In genomic region chr13:56457535-56458200, GRCh38 we compare ENCODE assay signal across 1 cellular context.
TF ChIP-seq lines count a peak whose summit lies in the region.

No MANE protein-coding gene starts in this region.

TF ChIP-seq in HEK293, 187 proteins besides CTCF, POLR2A, EP300 and RAD21 (continued from another document):
- TF ChIP-seq, protein P1, sequence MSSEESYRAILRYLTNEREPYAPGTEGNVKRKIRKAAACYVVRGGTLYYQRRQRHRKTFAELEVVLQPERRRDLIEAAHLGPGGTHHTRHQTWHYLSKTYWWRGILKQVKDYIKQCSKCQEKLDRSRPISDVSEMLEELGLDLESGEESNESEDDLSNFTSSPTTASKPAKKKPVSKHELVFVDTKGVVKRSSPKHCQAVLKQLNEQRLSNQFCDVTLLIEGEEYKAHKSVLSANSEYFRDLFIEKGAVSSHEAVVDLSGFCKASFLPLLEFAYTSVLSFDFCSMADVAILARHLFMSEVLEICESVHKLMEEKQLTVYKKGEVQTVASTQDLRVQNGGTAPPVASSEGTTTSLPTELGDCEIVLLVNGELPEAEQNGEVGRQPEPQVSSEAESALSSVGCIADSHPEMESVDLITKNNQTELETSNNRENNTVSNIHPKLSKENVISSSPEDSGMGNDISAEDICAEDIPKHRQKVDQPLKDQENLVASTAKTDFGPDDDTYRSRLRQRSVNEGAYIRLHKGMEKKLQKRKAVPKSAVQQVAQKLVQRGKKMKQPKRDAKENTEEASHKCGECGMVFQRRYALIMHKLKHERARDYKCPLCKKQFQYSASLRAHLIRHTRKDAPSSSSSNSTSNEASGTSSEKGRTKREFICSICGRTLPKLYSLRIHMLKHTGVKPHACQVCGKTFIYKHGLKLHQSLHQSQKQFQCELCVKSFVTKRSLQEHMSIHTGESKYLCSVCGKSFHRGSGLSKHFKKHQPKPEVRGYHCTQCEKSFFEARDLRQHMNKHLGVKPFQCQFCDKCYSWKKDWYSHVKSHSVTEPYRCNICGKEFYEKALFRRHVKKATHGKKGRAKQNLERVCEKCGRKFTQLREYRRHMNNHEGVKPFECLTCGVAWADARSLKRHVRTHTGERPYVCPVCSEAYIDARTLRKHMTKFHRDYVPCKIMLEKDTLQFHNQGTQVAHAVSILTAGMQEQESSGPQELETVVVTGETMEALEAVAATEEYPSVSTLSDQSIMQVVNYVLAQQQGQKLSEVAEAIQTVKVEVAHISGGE (tag by site-specific recombination; conservative IDR thresholded peaks at IDR 0.05; ENCODE audit: low read depth) = peak; percentile 46; the same call in 1 of the 2 replicates
- TF ChIP-seq ZNF555 (tag by site-specific recombination; conservative IDR thresholded peaks at IDR 0.05) (peak; percentile 33), ZNF202 (tag by site-specific recombination; IDR thresholded peaks at IDR 0.05; ENCODE audit: borderline replicate concordance) (peak; percentile 72), ZNF433 (tag by site-specific recombination; IDR thresholded peaks at IDR 0.05; ENCODE audit: low read depth) (0 out of 2 replicates have a peak, but pooled peaks have one; percentile 31), ZNF654 (tag by site-specific recombination; IDR thresholded peaks at IDR 0.05; ENCODE audit: low read depth) (0 out of 2 replicates have a peak, but pooled peaks have one; percentile 5)
- TF ChIP-seq, protein P2, sequence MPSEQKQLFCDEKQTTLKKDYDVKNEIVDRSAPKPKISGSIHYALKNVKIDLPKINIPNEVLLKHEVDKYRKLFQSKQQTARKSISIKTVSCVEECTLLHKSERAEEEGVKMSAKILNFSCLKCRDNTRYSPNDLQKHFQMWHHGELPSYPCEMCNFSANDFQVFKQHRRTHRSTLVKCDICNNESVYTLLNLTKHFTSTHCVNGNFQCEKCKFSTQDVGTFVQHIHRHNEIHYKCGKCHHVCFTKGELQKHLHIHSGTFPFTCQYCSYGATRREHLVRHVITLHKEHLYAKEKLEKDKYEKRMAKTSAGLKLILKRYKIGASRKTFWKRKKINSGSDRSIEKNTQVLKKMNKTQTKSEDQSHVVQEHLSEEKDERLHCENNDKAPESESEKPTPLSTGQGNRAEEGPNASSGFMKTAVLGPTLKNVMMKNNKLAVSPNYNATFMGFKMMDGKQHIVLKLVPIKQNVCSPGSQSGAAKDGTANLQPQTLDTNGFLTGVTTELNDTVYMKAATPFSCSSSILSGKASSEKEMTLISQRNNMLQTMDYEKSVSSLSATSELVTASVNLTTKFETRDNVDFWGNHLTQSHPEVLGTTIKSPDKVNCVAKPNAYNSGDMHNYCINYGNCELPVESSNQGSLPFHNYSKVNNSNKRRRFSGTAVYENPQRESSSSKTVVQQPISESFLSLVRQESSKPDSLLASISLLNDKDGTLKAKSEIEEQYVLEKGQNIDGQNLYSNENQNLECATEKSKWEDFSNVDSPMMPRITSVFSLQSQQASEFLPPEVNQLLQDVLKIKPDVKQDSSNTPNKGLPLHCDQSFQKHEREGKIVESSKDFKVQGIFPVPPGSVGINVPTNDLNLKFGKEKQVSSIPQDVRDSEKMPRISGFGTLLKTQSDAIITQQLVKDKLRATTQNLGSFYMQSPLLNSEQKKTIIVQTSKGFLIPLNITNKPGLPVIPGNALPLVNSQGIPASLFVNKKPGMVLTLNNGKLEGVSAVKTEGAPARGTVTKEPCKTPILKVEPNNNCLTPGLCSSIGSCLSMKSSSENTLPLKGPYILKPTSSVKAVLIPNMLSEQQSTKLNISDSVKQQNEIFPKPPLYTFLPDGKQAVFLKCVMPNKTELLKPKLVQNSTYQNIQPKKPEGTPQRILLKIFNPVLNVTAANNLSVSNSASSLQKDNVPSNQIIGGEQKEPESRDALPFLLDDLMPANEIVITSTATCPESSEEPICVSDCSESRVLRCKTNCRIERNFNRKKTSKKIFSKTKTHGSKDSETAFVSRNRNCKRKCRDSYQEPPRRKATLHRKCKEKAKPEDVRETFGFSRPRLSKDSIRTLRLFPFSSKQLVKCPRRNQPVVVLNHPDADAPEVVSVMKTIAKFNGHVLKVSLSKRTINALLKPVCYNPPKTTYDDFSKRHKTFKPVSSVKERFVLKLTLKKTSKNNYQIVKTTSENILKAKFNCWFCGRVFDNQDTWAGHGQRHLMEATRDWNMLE (tag by site-specific recombination; conservative IDR thresholded peaks at IDR 0.05; ENCODE audit: low read depth) = peak; percentile 55
